ENCODE assay signal across 1 cellular context in genomic region chr7:75739796-75740672, GRCh38.
TF ChIP-seq lines count a peak whose summit lies in the region.

No MANE protein-coding gene starts in this region.

TF ChIP-seq in GM23338, 12 proteins besides CTCF, POLR2A, EP300 and RAD21 (continued from another document):
- TF ChIP-seq ZNF462 (CRISPR knock-in tag; IDR thresholded peaks at IDR 0.05) (no peak), JUNB (IDR thresholded peaks at IDR 0.05; ENCODE audit: unreplicated experiment) (no peak), EZH2phosphoT487 (IDR thresholded peaks at IDR 0.05; ENCODE audit: unreplicated experiment) (no peak), ETS1 (IDR thresholded peaks at IDR 0.05) (no peak), EZH2 (IDR thresholded peaks at IDR 0.05; ENCODE audit: low read depth, unreplicated experiment) (no peak), NANOG (IDR thresholded peaks at IDR 0.05; ENCODE audit: borderline replicate concordance) (no peak), POLR2AphosphoS5 (IDR thresholded peaks at IDR 0.05; ENCODE audit: low read depth) (no peak), CREB1 (CRISPR knock-in tag; IDR thresholded peaks at IDR 0.05; ENCODE audit: low read depth) (no peak), ZNF114 (CRISPR knock-in tag; IDR thresholded peaks at IDR 0.05) (no peak)
